In genomic region chr12:131917139-131917710, GRCh38 we compare ENCODE assay signal across 10 cellular contexts.
"Had no signal": no experiment of that assay in that cellular context is flagged by ENCODE, and none has a peak within 500 bp of the region (broad histone marks: within the 10 kb centered on the region; RNA-seq: fewer than 3 reads in every experiment).

No MANE protein-coding gene starts in this region.

- H3K4me1 Mint-ChIP-seq: nephron had no signal

- H3K27me3 ChIP-seq: pancreas, tibial artery had no signal

- H3K9me3 Mint-ChIP-seq: activated CD4-positive, alpha-beta memory T cell treated with anti-CD3 and anti-CD28 coated beads for 36 hours; immature natural killer cell; nephron had no signal

- H3K4me3 ChIP-seq: coronary artery, pancreas, tibial artery had no signal

- H3K27me3 Mint-ChIP-seq: activated CD4-positive, alpha-beta memory T cell treated with anti-CD3 and anti-CD28 coated beads for 36 hours had no signal

- H3K9me3 ChIP-seq: pancreas, tibial artery had no signal

- H3K4me3 Mint-ChIP-seq: activated CD4-positive, alpha-beta memory T cell treated with anti-CD3 and anti-CD28 coated beads for 36 hours; immature natural killer cell; nephron had no signal

- H3K27ac Mint-ChIP-seq: activated CD4-positive, alpha-beta memory T cell treated with anti-CD3 and anti-CD28 coated beads for 36 hours; nephron had no signal

- DNase-seq: activated CD4-positive, alpha-beta memory T cell treated with anti-CD3 and anti-CD28 coated beads for 36 hours; activated gamma-delta T cell; activated T-cell treated with anti-CD3 and anti-CD28 coated beads, Interleukin-2, amount 50 U/mL, for 48 hours; effector memory CD4-positive, alpha-beta T cell; immature natural killer cell; stimulated activated CD4-positive, alpha-beta T cell treated with anti-CD3 and anti-CD28 coated beads, Interleukin-15, amount 100 ng/mL, for 24 hours; tibial artery had no signal

- H3K27ac ChIP-seq: coronary artery, pancreas, tibial artery had no signal

- ATAC-seq: pancreas had no signal
